In genomic region chr3:118057086-118057485, GRCh38 we compare ENCODE assay signal across 10 cellular contexts.
DNase-seq lines count a peak whose midpoint lies in the region; TF ChIP-seq lines count a peak whose summit lies in the region.
"Had no signal": no experiment of that assay in that cellular context is flagged by ENCODE, and none has a peak within 500 bp of the region (broad histone marks: within the 10 kb centered on the region; RNA-seq: fewer than 3 reads in every experiment).

No MANE protein-coding gene starts in this region.

- no peak overlapping the region for H3K23ac ChIP-seq in trophoblast cell (ENCODE audit: low read length)

- H3K9ac ChIP-seq in GM23248, result no peak overlapping the region
- H3K9ac ChIP-seq in trophoblast cell (ENCODE audit: low read length), result no peak overlapping the region

- H3K4me1 ChIP-seq in GM23248 (ENCODE audit: insufficient read depth) (no peaks in the 10 kb centered on the region), trophoblast cell (ENCODE audit: control insufficient read depth in 1 of 2, insufficient read depth in 2 of 2, low read length in 2 of 2) (no peaks in the 10 kb centered on the region), esophagus muscularis mucosa (no peaks in the 10 kb centered on the region)
- H3K4me1 ChIP-seq: Caco-2 had no signal

- TF ChIP-seq CTCF in epithelial cell of esophagus (IDR thresholded peaks at IDR 0.05; ENCODE audit: insufficient read depth, low read depth, low read length, missing control alignments) (no peak), esophagus muscularis mucosa (IDR thresholded peaks at IDR 0.05) (no peak)

- H3K27me3 ChIP-seq in GM23248 (replicated peaks; ENCODE audit: insufficient read depth) (no peaks in the 10 kb centered on the region), trophoblast cell (ENCODE audit: insufficient read depth, low read length) (no peaks in the 10 kb centered on the region), esophagus muscularis mucosa (no peaks in the 10 kb centered on the region)

- no peaks in the 10 kb centered on the region for H3K36me3 ChIP-seq in GM23248 (ENCODE audit: low read depth)
- no peaks in the 10 kb centered on the region for H3K36me3 ChIP-seq in KOPT-K1 (ENCODE audit: insufficient read depth, low read length)
- H3K36me3 ChIP-seq in trophoblast cell (ENCODE audit: control insufficient read depth in 1 of 2, insufficient read depth in 2 of 2, low read length in 2 of 2), result no peaks in the 10 kb centered on the region
- H3K36me3 ChIP-seq in esophagus muscularis mucosa, result no peaks in the 10 kb centered on the region

- H3K27ac ChIP-seq in GM23248 (no peak overlapping the region), KOPT-K1 (ENCODE audit: low read depth, low read length, poor library complexity, severe bottlenecking) (peak overlapping the region; percentile 8), trophoblast cell (ENCODE audit: low read depth, low read length) (no peak overlapping the region), esophagus muscularis mucosa (replicated peaks in 1 of 4) (no peak overlapping the region)
- H3K27ac ChIP-seq: HL-60 had no signal

- no peak for TF ChIP-seq EP300 in esophagus muscularis mucosa (IDR thresholded peaks at IDR 0.05)

- H2AFZ ChIP-seq in GM23248, result no peak overlapping the region
- H2AFZ ChIP-seq in trophoblast cell (ENCODE audit: insufficient read depth, low read length, poor library complexity), result no peak overlapping the region

- no peak overlapping the region for H3K18ac ChIP-seq in trophoblast cell (ENCODE audit: low read length)

- H3K4me3 ChIP-seq in GM23248, result no peak overlapping the region
- no peak overlapping the region for H3K4me3 ChIP-seq in epithelial cell of esophagus (ENCODE audit: low read length)
- H3K4me3 ChIP-seq in trophoblast cell (ENCODE audit: low read depth, low read length), result no peak overlapping the region
- H3K4me3 ChIP-seq in esophagus muscularis mucosa, result no peak overlapping the region

- DNase-seq in GM23248 (peak; percentile 1), epithelial cell of esophagus (ENCODE audit: low read depth) (peak; percentile 19), trophoblast cell (no peak), SIG-M5 treated with dmso at 0.1 percent for 504 hours (lab: John Stamatoyannopoulos, UW; ENCODE audit: unreplicated experiment) (no peak), esophagus muscularis mucosa (ENCODE audit: extremely low spot score) (no peak)
- DNase-seq: Caco-2; CD8-positive, alpha-beta T cell; GF-D8 had no signal

- no peak overlapping the region for H3K4ac ChIP-seq in trophoblast cell (ENCODE audit: low read depth, low read length)

- H2BK5ac ChIP-seq in trophoblast cell (ENCODE audit: low read depth, low read length, poor library complexity), result no peak overlapping the region

- H4K8ac ChIP-seq in trophoblast cell (ENCODE audit: low read depth, low read length), result no peak overlapping the region

- H3K9me3 ChIP-seq in GM23248 (ENCODE audit: low read depth), result no peaks in the 10 kb centered on the region
- no peaks in the 10 kb centered on the region for H3K9me3 ChIP-seq in KOPT-K1 (ENCODE audit: insufficient read depth, low read length, poor library complexity, severe bottlenecking)
- H3K9me3 ChIP-seq in trophoblast cell (ENCODE audit: insufficient read depth, low read depth, low read length), result no peaks in the 10 kb centered on the region
- no peaks in the 10 kb centered on the region for H3K9me3 ChIP-seq in esophagus muscularis mucosa

- no peaks in the 10 kb centered on the region for H3K79me2 ChIP-seq in GM23248 (ENCODE audit: insufficient read depth)
- no peaks in the 10 kb centered on the region for H3K79me2 ChIP-seq in trophoblast cell (ENCODE audit: control insufficient read depth, insufficient read depth, low read length, poor library complexity)

- H2BK120ac ChIP-seq in trophoblast cell (ENCODE audit: insufficient read depth, low read length, poor library complexity), result no peak overlapping the region

- in situ Hi-C loops in GM23248 (cut with MboI), result no loop called here

- no peak overlapping the region for H4K91ac ChIP-seq in trophoblast cell (ENCODE audit: low read depth, low read length)

- no peak overlapping the region for H2BK12ac ChIP-seq in trophoblast cell (ENCODE audit: low read length)

- no peak for TF ChIP-seq POLR2A in esophagus muscularis mucosa (IDR thresholded peaks at IDR 0.05; ENCODE audit: low read depth)

- H2AK5ac ChIP-seq in trophoblast cell (ENCODE audit: low read length), result no peak overlapping the region

- no peak overlapping the region for H4K12ac ChIP-seq in trophoblast cell (ENCODE audit: low read depth, low read length)

- intact Hi-C loops in esophagus muscularis mucosa (cut with DNase I), result no loop called here

- H3K4me2 ChIP-seq in GM23248 (ENCODE audit: unreplicated experiment) (no peak overlapping the region), trophoblast cell (ENCODE audit: low read length) (no peak overlapping the region)

- H4K20me1 ChIP-seq in GM23248 (ENCODE audit: insufficient read depth), result no peaks in the 10 kb centered on the region

- H3K14ac ChIP-seq in trophoblast cell (ENCODE audit: low read length), result no peak overlapping the region

- 7 to 19% methylated on average over 1 of the region's 1 CpG for WGBS in GM23248 (ENCODE audit: low coverage in 1 of 2, low lambda C conversion rate in 2 of 2, missing lambda C conversion rate in 2 of 2), 2 experiments
- no CpG with 5 or more reads among the region's 1 CpG for WGBS in trophoblast cell (ENCODE audit: extremely low coverage, insufficient coverage, insufficient read length)
- 71% methylated on average over 1 of the region's 1 CpG for WGBS in esophagus muscularis mucosa

- no peaks in the 10 kb centered on the region for H3K9me2 ChIP-seq in GM23248 (ENCODE audit: insufficient read depth)

- no peaks in the 10 kb centered on the region for H3K79me1 ChIP-seq in trophoblast cell (ENCODE audit: low read length)

- no peaks in the 10 kb centered on the region for H3F3A ChIP-seq in GM23248 (ENCODE audit: insufficient read depth)

Comparison
In these comparisons a context has a peak if more than half of its experiments do, and no peak if none do; other contexts are left out.
1. DNase-seq: peak in GM23248 (single experiment) and epithelial cell of esophagus (single experiment); none in trophoblast cell (0 of 2), SIG-M5 treated with dmso at 0.1 percent for 504 hours (single experiment) and esophagus muscularis mucosa (single experiment).